20 cellular contexts compared by ENCODE assay signal in the genomic region with DNA sequence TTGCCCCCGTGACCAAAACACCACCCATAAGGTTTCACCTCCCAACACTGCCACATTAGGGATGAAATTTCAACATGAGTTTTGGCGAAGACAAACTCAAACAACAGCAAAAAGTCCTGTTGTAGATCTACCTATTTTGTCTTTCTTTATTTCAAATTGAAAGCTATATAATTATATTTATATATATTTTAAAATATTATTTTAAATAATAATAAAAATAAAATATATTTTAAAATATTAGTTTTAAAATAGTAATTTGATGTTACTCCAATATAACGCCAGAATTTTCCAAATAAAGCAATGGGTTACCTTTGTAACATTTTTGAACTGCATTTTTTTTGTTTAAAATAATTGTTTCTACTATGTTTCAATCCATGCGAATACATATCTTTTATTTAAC.
A peak's percentile ranks its signal among the peaks of the same experiment; 100 is the strongest.
DNase-seq lines count a peak whose midpoint lies in the region; ATAC-seq, FAIRE-seq and TF ChIP-seq lines count a peak whose summit lies in the region.
"Had no signal": no experiment of that assay in that cellular context is flagged by ENCODE, and none has a peak within 500 bp of the region (broad histone marks: within the 10 kb centered on the region; RNA-seq: fewer than 3 reads in every experiment).

No MANE protein-coding gene starts in this region.

- no peak overlapping the region for H3K4me3 ChIP-seq in pancreas
- H3K4me3 ChIP-seq: BLaER1 treated with 17β-estradiol and CSF1 and Interleukin-3, amounts not matched to agents 10 nM and 100 nM; GM12878; HAP-1 had no signal

- no peaks in the 10 kb centered on the region for H3K9me3 ChIP-seq in pancreas
- H3K9me3 ChIP-seq: HAP-1 had no signal

- POLR2A ChIA-PET in RWPE1 (lab: Yijun Ruan, JAX; ENCODE audit: low non-redundant PET): no interaction called here

- TF ChIP-seq CTCF in pancreas (IDR thresholded peaks at IDR 0.05) (no peak), RWPE1 (conservative IDR thresholded peaks at IDR 0.05; ENCODE audit: low read depth) (no peak)

- no peaks in the 10 kb centered on the region for H3K4me1 ChIP-seq in pancreas
- H3K4me1 ChIP-seq: HAP-1 had no signal

- FAIRE-seq in G401.6 (lab: Jason Lieb, UNC) (peak; percentile 50), TTC549 (lab: Jason Lieb, UNC) (peak; percentile 71), colon (lab: Jason Lieb, UNC) (peak; percentile 41), pancreas (lab: Jason Lieb, UNC) (peak; percentile 39)
- FAIRE-seq: GM12878, H54 had no signal

- no peak for ATAC-seq in pancreas
- ATAC-seq: GM12878 had no signal

- H3K27me3 ChIP-seq in pancreas: no peaks in the 10 kb centered on the region
- H3K27me3 ChIP-seq: BLaER1 treated with 17β-estradiol and CSF1 and Interleukin-3, amounts not matched to agents 10 nM and 100 nM had no signal

- H3K27ac ChIP-seq in pancreas: no peak overlapping the region
- H3K27ac ChIP-seq in RWPE1: no peak overlapping the region
- H3K27ac ChIP-seq: BLaER1 treated with 17β-estradiol and CSF1 and Interleukin-3, amounts not matched to agents 10 nM and 100 nM had no signal

- DNase-seq in pancreas (no peak), RWPE1 (ENCODE audit: low spot score) (no peak), NCI-H2107 treated with DMSO at 0.1 percent for 48 hours (lab: John Stamatoyannopoulos, UW; ENCODE audit: unreplicated experiment) (no peak), DMS53 treated with DMSO at 0.1 percent for 48 hours (lab: John Stamatoyannopoulos, UW; ENCODE audit: unreplicated experiment) (no peak), NCI-H1092 (lab: John Stamatoyannopoulos, UW) (no peak)
- DNase-seq: Calu3; CD4-positive, alpha-beta T cell; COR-L47; DMS53; DND-41; GDM1; GOT3; HFFc6 had no signal

- CTCF ChIA-PET in RWPE1 (lab: Yijun Ruan, JAX): interaction anchor here (0.5 kb wide), 1 partner anchor 210 kb away, joined by 3 read pairs; no protein-coding TSS in a partner anchor

- 88 to 91% methylated on average over 4 of the region's 4 CpGs for WGBS in pancreas, 2 donors

- intact Hi-C loops in pancreas (cut with DNase I): no loop called here

- H3K36me3 ChIP-seq in pancreas: no peaks in the 10 kb centered on the region
- H3K36me3 ChIP-seq: BLaER1 treated with 17β-estradiol and CSF1 and Interleukin-3, amounts not matched to agents 10 nM and 100 nM; HAP-1 had no signal
